In the genomic region with DNA sequence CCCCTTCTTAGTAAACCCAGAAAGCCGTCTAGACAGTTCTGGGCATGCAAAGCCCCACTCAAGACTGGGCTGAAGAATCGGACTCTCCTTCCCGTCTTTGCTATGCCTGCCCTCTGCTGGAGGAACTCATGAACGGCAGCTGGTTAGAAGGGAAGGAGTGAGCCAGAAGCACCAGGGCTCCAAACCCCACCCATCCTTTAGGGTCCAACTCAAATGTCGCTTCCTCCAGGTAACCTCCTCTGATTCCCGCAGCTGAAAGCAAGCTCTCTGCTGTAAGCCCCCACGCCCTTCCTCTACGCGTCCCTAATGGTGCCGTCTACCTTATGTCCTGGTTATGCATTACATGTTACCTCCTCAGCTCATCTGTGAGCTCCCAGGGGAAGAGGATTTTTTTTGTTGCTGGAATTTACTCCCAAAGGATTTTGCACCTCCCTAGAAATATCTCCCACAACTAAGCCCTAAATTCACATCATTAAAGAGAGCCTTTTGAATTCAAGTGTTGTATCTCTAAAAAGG, we compare ENCODE assay signal across 8 cellular contexts. TPM values are rescaled to one million over a fixed set of nuclear protein-coding genes. Genes with fewer than 3 reads are reported as not detected.
DNase-seq lines count a peak whose midpoint lies in the region; ATAC-seq, FAIRE-seq and TF ChIP-seq lines count a peak whose summit lies in the region.

No MANE protein-coding gene starts in this region.

- H3K27ac Mint-ChIP-seq in activated T-helper 2 cell treated with anti-CD3 and anti-CD28 coated beads, Interferon-gamma antibody, Interleukin-2, Interleukin-4, amounts not matched to agents 10 μg/mL and 5 μg/mL and 100 μg/mL, durations not matched to agents 14 hours and 24 hours and 36 hours, result no peak overlapping the region

- no peaks in the 10 kb centered on the region for H3K9me3 ChIP-seq in MG63
- no peaks in the 10 kb centered on the region for H3K9me3 ChIP-seq in thoracic aorta

- H3K27me3 Mint-ChIP-seq in activated T-helper 2 cell treated with anti-CD3 and anti-CD28 coated beads, Interferon-gamma antibody, Interleukin-2, Interleukin-4, amounts not matched to agents 10 μg/mL and 5 μg/mL and 100 μg/mL, durations not matched to agents 14 hours and 24 hours and 36 hours (ENCODE audit: low read depth), result peaks cover 18% of the 10 kb centered on the region

- ATAC-seq in GM19351 (IDR thresholded peaks at IDR 0.05; ENCODE audit: unreplicated experiment) (peak; percentile 69), omental fat pad (ENCODE audit: low FRiP score) (peak; percentile 77), thoracic aorta (ENCODE audit: insufficient number of reproducible peaks, low FRiP score, low read depth) (no peak)

- H3K27me3 ChIP-seq in MG63 (no peaks in the 10 kb centered on the region), thoracic aorta (replicated peaks; ENCODE audit: insufficient read depth) (no peaks in the 10 kb centered on the region)

- no peaks in the 10 kb centered on the region for H3K36me3 Mint-ChIP-seq in activated T-helper 2 cell treated with anti-CD3 and anti-CD28 coated beads, Interferon-gamma antibody, Interleukin-2, Interleukin-4, amounts not matched to agents 10 μg/mL and 5 μg/mL and 100 μg/mL, durations not matched to agents 14 hours and 24 hours and 36 hours (ENCODE audit: low read depth)

- POLR2A ChIA-PET in RWPE1 (lab: Yijun Ruan, JAX; ENCODE audit: low non-redundant PET), result no interaction called here

- CTCF ChIA-PET in RWPE1 (lab: Yijun Ruan, JAX), result interaction anchor here (0.6 to 3.2 kb wide), 16 partner anchors 10 to 292 kb away, joined by 3 to 15 read pairs (median 4); a partner anchor contains a TSS

- intact Hi-C loops in activated T-helper 2 cell treated with anti-CD3 and anti-CD28 coated beads, Interferon-gamma antibody, Interleukin-2, Interleukin-4, amounts not matched to agents 10 μg/mL and 5 μg/mL and 100 μg/mL, durations not matched to agents 14 hours and 24 hours and 36 hours (cut with micrococcal nuclease), result loop anchor here (1.0 kb wide), 1 partner anchor 111 kb away; no protein-coding TSS in a partner anchor

- H3K4me1 ChIP-seq in thoracic aorta (ENCODE audit: control insufficient read depth in 1 of 2, low read depth in 2 of 2), result no peaks in the 10 kb centered on the region

- peak; percentile 60 to 68 for DNase-seq in AML-193 (lab: John Stamatoyannopoulos, UW)
- DNase-seq in MG63, result peak; percentile 67
- DNase-seq in RWPE1 (ENCODE audit: low spot score), result peak; percentile 79
- DNase-seq in activated T-helper 2 cell treated with anti-CD3 and anti-CD28 coated beads, Interferon-gamma antibody, Interleukin-2, Interleukin-4, amounts not matched to agents 10 μg/mL and 5 μg/mL and 100 μg/mL, durations not matched to agents 14 hours and 24 hours and 36 hours (ENCODE audit: low spot score), result peak; percentile 66
- peak; percentile 49 to 67 for DNase-seq in frontal cortex (ENCODE audit: low spot score in 2 of 2)
- DNase-seq in omental fat pad (ENCODE audit: low spot score), result peak; percentile 41
- DNase-seq in thoracic aorta (ENCODE audit: low spot score), result peak; percentile 15

- H3K4me3 Mint-ChIP-seq in activated T-helper 2 cell treated with anti-CD3 and anti-CD28 coated beads, Interferon-gamma antibody, Interleukin-2, Interleukin-4, amounts not matched to agents 10 μg/mL and 5 μg/mL and 100 μg/mL, durations not matched to agents 14 hours and 24 hours and 36 hours (ENCODE audit: low read depth), result no peak overlapping the region

- no peak overlapping the region for H3K27ac ChIP-seq in RWPE1
- H3K27ac ChIP-seq in thoracic aorta, result no peak overlapping the region

- H3K9me3 Mint-ChIP-seq in activated T-helper 2 cell treated with anti-CD3 and anti-CD28 coated beads, Interferon-gamma antibody, Interleukin-2, Interleukin-4, amounts not matched to agents 10 μg/mL and 5 μg/mL and 100 μg/mL, durations not matched to agents 14 hours and 24 hours and 36 hours, result no peaks in the 10 kb centered on the region

- H3K36me3 ChIP-seq in MG63, result no peaks in the 10 kb centered on the region
- H3K36me3 ChIP-seq in thoracic aorta, result no peaks in the 10 kb centered on the region

- H3K4me3 ChIP-seq in MG63, result no peak overlapping the region
- H3K4me3 ChIP-seq in thoracic aorta, result no peak overlapping the region

- peaks cover 3% of the 10 kb centered on the region for H3K4me1 Mint-ChIP-seq in activated T-helper 2 cell treated with anti-CD3 and anti-CD28 coated beads, Interferon-gamma antibody, Interleukin-2, Interleukin-4, amounts not matched to agents 10 μg/mL and 5 μg/mL and 100 μg/mL, durations not matched to agents 14 hours and 24 hours and 36 hours (ENCODE audit: low read depth)

- FAIRE-seq in frontal cortex (lab: Jason Lieb, UNC), result no peak

- TF ChIP-seq CTCF in RWPE1 (conservative IDR thresholded peaks at IDR 0.05; ENCODE audit: low read depth), result peak; percentile 87
- TF ChIP-seq CTCF in omental fat pad (IDR thresholded peaks at IDR 0.05), result peak in 2 of 3 donors; percentile 40 to 67
- TF ChIP-seq CTCF in thoracic aorta (IDR thresholded peaks at IDR 0.05), result peak; percentile 77

RNA-seq across cellular contexts. Expression of a gene that starts 59.0 kb away (rescaled TPM):
- total RNA-seq in MG63 (2014; rRNA removed; shearing (Covaris generic); ENCODE audit: low replicate concordance), result 1.4 and 10.0 TPM in 2 replicates
- total RNA-seq in activated T-helper 2 cell treated with anti-CD3 and anti-CD28 coated beads, Interferon-gamma antibody, Interleukin-2, Interleukin-4, amounts not matched to agents 10 μg/mL and 5 μg/mL and 100 μg/mL, durations not matched to agents 14 hours and 24 hours and 36 hours, result 0.25 and 0.39 TPM in 2 replicates
- 46.1 TPM for total RNA-seq in frontal cortex
- 1 to 10 TPM in 1 of 4 donors, under 1 TPM in 3; 0.50 to 1.4 (median 0.67) TPM for total RNA-seq in omental fat pad
- total RNA-seq in thoracic aorta, result under 1 TPM in 1 of 2 donors, not detected in 1; 0.54 TPM

Comparison
In these comparisons a context has a peak if more than half of its experiments do, and no peak if none do; other contexts are left out.
1. DNase-seq: peak in every context shown above with its lines; median percentile 79 in RWPE1; 67 in MG63; 66 in activated T-helper 2 cell treated with anti-CD3 and anti-CD28 coated beads, Interferon-gamma antibody, Interleukin-2, Interleukin-4, amounts not matched to agents 10 μg/mL and 5 μg/mL and 100 μg/mL, durations not matched to agents 14 hours and 24 hours and 36 hours; 64 in AML-193; 58 in frontal cortex; 41 in omental fat pad; 15 in thoracic aorta.